Comparison of ENCODE assay signal across 18 cellular contexts in the genomic region with DNA sequence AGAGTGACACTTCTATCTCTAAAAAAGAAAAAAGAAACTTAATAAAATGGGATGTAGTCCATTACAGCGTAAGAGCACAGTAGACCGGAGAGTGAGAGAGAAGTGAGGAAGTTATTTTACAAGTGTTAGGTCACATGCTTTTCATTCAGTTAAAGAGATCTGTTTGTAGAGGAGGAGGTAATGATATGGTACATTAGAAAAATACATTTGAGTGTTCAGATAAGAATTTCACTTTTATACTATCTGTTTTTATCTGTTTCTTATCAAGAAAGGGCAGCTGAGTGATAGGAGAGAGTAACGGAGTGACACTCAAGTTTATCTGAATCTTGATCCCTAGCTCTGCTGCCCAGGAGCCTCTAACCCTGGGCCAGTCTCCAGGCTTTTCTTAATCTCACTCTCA. TPM values are rescaled to one million over a fixed set of nuclear protein-coding genes. Genes with fewer than 3 reads are reported as not detected.
A peak's percentile ranks its signal among the peaks of the same experiment; 100 is the strongest.
DNase-seq lines count a peak whose midpoint lies in the region; ATAC-seq and TF ChIP-seq lines count a peak whose summit lies in the region.
"Had no signal": no experiment of that assay in that cellular context is flagged by ENCODE, and none has a peak within 500 bp of the region (broad histone marks: within the 10 kb centered on the region; RNA-seq: fewer than 3 reads in every experiment).

No MANE protein-coding gene starts in this region.

- no peaks in the 10 kb centered on the region for H3K9me3 ChIP-seq in psoas muscle
- H3K9me3 ChIP-seq: esophagus squamous epithelium, MG63 had no signal

- DNase-seq in AML-193 (lab: John Stamatoyannopoulos, UW) (peak; percentile 5 to 30), KBM-7 (peak; percentile 31), chondrocyte (ENCODE audit: low spot score) (no peak), psoas muscle (no peak), NCI-H1436 treated with DMSO at 0.1 percent for 48 hours (lab: John Stamatoyannopoulos, UW) (no peak), inferior parietal cortex (ENCODE audit: extremely low spot score) (no peak), NCI-H128 (lab: John Stamatoyannopoulos, UW; ENCODE audit: unreplicated experiment) (no peak)
- DNase-seq: activated CD4-positive, alpha-beta memory T cell treated with anti-CD3 and anti-CD28 coated beads for 36 hours; activated naive CD4-positive, alpha-beta T cell; activated T-cell treated with anti-CD3 and anti-CD28 coated beads for 4 hours; amygdala; caudate nucleus; DMS79 treated with DMSO at 0.1 percent for 48 hours; esophagus squamous epithelium; MG63; NCI-H1930; WERI-Rb-1 had no signal

- no peak for ATAC-seq in psoas muscle

- H3K4me3 ChIP-seq in psoas muscle, result peak overlapping the region; percentile 11
- H3K4me3 ChIP-seq: esophagus squamous epithelium, MG63 had no signal

- H3K9me3 Mint-ChIP-seq in chondrocyte (ENCODE audit: low read depth), result no peaks in the 10 kb centered on the region
- H3K9me3 Mint-ChIP-seq: activated CD4-positive, alpha-beta memory T cell treated with anti-CD3 and anti-CD28 coated beads for 36 hours; stimulated activated naive CD8-positive, alpha-beta T cell treated with anti-CD3 and anti-CD28 coated beads, Interleukin-15, Interleukin-2, amounts not matched to agents 100 ng/mL and 50 ng/mL, for 24 hours had no signal

- peak overlapping the region; percentile 33 for H3K27ac Mint-ChIP-seq in chondrocyte (ENCODE audit: unreplicated experiment)
- H3K27ac Mint-ChIP-seq: activated CD4-positive, alpha-beta memory T cell treated with anti-CD3 and anti-CD28 coated beads for 36 hours had no signal

- TF ChIP-seq CTCF in chondrocyte (IDR thresholded peaks at IDR 0.05) (no peak), psoas muscle (IDR thresholded peaks at IDR 0.05) (no peak)

- intact Hi-C loops in psoas muscle (cut with DNase I), result no loop called here

- H3K36me3 ChIP-seq in psoas muscle (ENCODE audit: insufficient read depth in 1 of 2, low read depth in 1 of 2), result peaks cover 0 to 2% of the 10 kb centered on the region in 2 donors
- H3K36me3 ChIP-seq: esophagus squamous epithelium, MG63, WERI-Rb-1 had no signal

- peaks cover 48% of the 10 kb centered on the region for H3K4me1 Mint-ChIP-seq in chondrocyte (ENCODE audit: low read depth)

- in situ Hi-C loops in KBM-7 (cut with MboI; ENCODE audit: low pct_unique_long_range_greater_than_20kb, low sequenced_read_pairs), result no loop called here

- H3K27me3 ChIP-seq in psoas muscle (ENCODE audit: insufficient read depth in 3 of 3, low read length in 2 of 3), result no peaks in the 10 kb centered on the region
- H3K27me3 ChIP-seq: esophagus squamous epithelium, MG63 had no signal

- H3K27ac ChIP-seq in psoas muscle, result peak overlapping the region; percentile 90
- H3K27ac ChIP-seq: WERI-Rb-1 had no signal

- no peaks in the 10 kb centered on the region for H3K27me3 Mint-ChIP-seq in chondrocyte (ENCODE audit: low read depth)
- H3K27me3 Mint-ChIP-seq: activated CD4-positive, alpha-beta memory T cell treated with anti-CD3 and anti-CD28 coated beads for 36 hours; stimulated activated naive CD8-positive, alpha-beta T cell treated with anti-CD3 and anti-CD28 coated beads, Interleukin-15, Interleukin-2, amounts not matched to agents 100 ng/mL and 50 ng/mL, for 24 hours had no signal

- H3K36me3 Mint-ChIP-seq in chondrocyte (ENCODE audit: low read depth), result no peaks in the 10 kb centered on the region
- H3K36me3 Mint-ChIP-seq: activated CD4-positive, alpha-beta memory T cell treated with anti-CD3 and anti-CD28 coated beads for 36 hours had no signal

- H3K4me3 Mint-ChIP-seq in chondrocyte (ENCODE audit: unreplicated experiment), result no peak overlapping the region
- H3K4me3 Mint-ChIP-seq: activated CD4-positive, alpha-beta memory T cell treated with anti-CD3 and anti-CD28 coated beads for 36 hours; stimulated activated naive CD8-positive, alpha-beta T cell treated with anti-CD3 and anti-CD28 coated beads, Interleukin-15, Interleukin-2, amounts not matched to agents 100 ng/mL and 50 ng/mL, for 24 hours had no signal

- 34 to 63% (median 37%) methylated on average over 3 of the region's 3 CpGs for WGBS in psoas muscle, 3 donors

- peaks cover 79% of the 10 kb centered on the region for H3K4me1 ChIP-seq in psoas muscle

RNA-seq across cellular contexts. Expression of gene FNIP2, which starts 38.9 kb away (rescaled TPM):
- total RNA-seq in chondrocyte (20.7 to 33.7 TPM (median 32.1 TPM) in 3 replicates), psoas muscle (10 to 100 TPM; 31.5 to 92.1 (median 53.4) TPM)
- 10 to 100 TPM; 15.6 to 33.3 (median 19.1) TPM for polyA plus RNA-seq in psoas muscle

Comparison
In these comparisons a context has a peak if more than half of its experiments do, and no peak if none do; other contexts are left out.
1. DNase-seq: peak in AML-193 (2 of 2) and KBM-7 (single experiment); none in chondrocyte (single experiment), psoas muscle (0 of 2), NCI-H1436 treated with DMSO at 0.1 percent for 48 hours (single experiment), inferior parietal cortex (single experiment) and NCI-H128 (single experiment).